ENCODE assay signal across 13 cellular contexts in the genomic region with DNA sequence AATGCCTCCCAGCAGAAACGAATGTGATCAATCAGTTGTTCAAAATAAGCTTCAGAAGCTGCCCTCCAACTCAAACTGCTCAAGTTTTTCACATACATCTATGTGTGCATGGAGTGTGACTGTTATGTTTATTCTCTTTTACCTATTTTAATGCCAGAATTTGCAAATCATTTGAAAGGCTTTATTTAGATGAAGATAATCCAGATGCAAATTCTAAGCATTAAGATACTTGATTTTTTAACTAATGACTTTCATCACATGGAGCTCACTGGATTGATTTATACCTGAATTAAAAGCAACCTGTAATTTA.
DNase-seq lines count a peak whose midpoint lies in the region; ATAC-seq and TF ChIP-seq lines count a peak whose summit lies in the region.
"Had no signal": no experiment of that assay in that cellular context is flagged by ENCODE, and none has a peak within 500 bp of the region (broad histone marks: within the 10 kb centered on the region; RNA-seq: fewer than 3 reads in every experiment).

No MANE protein-coding gene starts in this region.

- DNase-seq in Calu3 (no peak), OCI-LY7 (ENCODE audit: low spot score) (no peak), Right ventricle myocardium inferior (ENCODE audit: missing footprints) (no peak)
- no peak for DNase-seq in stimulated activated naive B cell treated with anti-CD40 and anti-IgM and Interleukin-4, amounts not matched to agents 10 μg/mL and 1 μg/mL and 100 μg/mL, for 72 hours
- DNase-seq in activated naive CD4-positive, alpha-beta T cell treated with Interleukin-2 at 50 U/mL for 16 hours, result no peak
- DNase-seq: CD8-positive, alpha-beta T cell; DMS79; H9; NCI-H187; NCI-H524 treated with DMSO at 0.1 percent for 48 hours had no signal

- H3K27me3 ChIP-seq in neural cell (ENCODE audit: insufficient read depth, low read depth, low read length), result no peaks in the 10 kb centered on the region

- TF ChIP-seq CTCF in Calu3 (IDR thresholded peaks at IDR 0.05; ENCODE audit: unreplicated experiment) (peak; percentile 7), OCI-LY7 (conservative IDR thresholded peaks at IDR 0.05; ENCODE audit: low read length) (peak; percentile 48; the same call in 1 of the 2 replicates), neural cell (IDR thresholded peaks at IDR 0.05; ENCODE audit: poor library complexity, severe bottlenecking) (peak; percentile 11)

- H3K36me3 ChIP-seq in OCI-LY7 (ENCODE audit: insufficient read depth, low read length) (no peaks in the 10 kb centered on the region), neural cell (ENCODE audit: insufficient read depth, low read length) (no peaks in the 10 kb centered on the region)

- peaks cover 2% of the 10 kb centered on the region for H3K9me3 Mint-ChIP-seq in Calu3 (ENCODE audit: low read depth, unreplicated experiment)
- no peaks in the 10 kb centered on the region for H3K9me3 Mint-ChIP-seq in stimulated activated naive B cell treated with anti-CD40 and anti-IgM and Interleukin-4, amounts not matched to agents 10 μg/mL and 1 μg/mL and 100 μg/mL, for 72 hours
- H3K9me3 Mint-ChIP-seq: CD8-positive, alpha-beta T cell; H9 had no signal

- H3K79me2 ChIP-seq in OCI-LY7 (ENCODE audit: insufficient read depth, low read depth, low read length) (no peaks in the 10 kb centered on the region), neural cell (replicated peaks; ENCODE audit: insufficient read depth, low read length) (no peaks in the 10 kb centered on the region)

- TF ChIP-seq EP300 in neural cell (conservative IDR thresholded peaks at IDR 0.05; ENCODE audit: poor library complexity, severe bottlenecking), result no peak

- H3K9me3 ChIP-seq in OCI-LY7 (ENCODE audit: low read length) (no peaks in the 10 kb centered on the region), neural cell (ENCODE audit: low read length) (no peaks in the 10 kb centered on the region)

- no peaks in the 10 kb centered on the region for H4K20me1 ChIP-seq in OCI-LY7 (ENCODE audit: insufficient read depth, low read length)
- no peaks in the 10 kb centered on the region for H4K20me1 ChIP-seq in neural cell (ENCODE audit: insufficient read depth)

- H3K9me2 ChIP-seq in OCI-LY7 (ENCODE audit: insufficient read depth, low read length) (no peaks in the 10 kb centered on the region), neural cell (ENCODE audit: insufficient read depth, low read length) (no peaks in the 10 kb centered on the region)

- H3K4me1 Mint-ChIP-seq in Calu3 (ENCODE audit: low read depth, unreplicated experiment), result no peaks in the 10 kb centered on the region
- H3K4me1 Mint-ChIP-seq in stimulated activated naive B cell treated with anti-CD40 and anti-IgM and Interleukin-4, amounts not matched to agents 10 μg/mL and 1 μg/mL and 100 μg/mL, for 72 hours, result peaks cover 0 to 2% of the 10 kb centered on the region in 2 donors

- H2AFZ ChIP-seq in OCI-LY7 (ENCODE audit: low read length), result no peak overlapping the region
- no peak overlapping the region for H2AFZ ChIP-seq in neural cell (ENCODE audit: low read depth, low read length)

- H3K27ac ChIP-seq in OCI-LY7 (ENCODE audit: low read depth, low read length, poor library complexity, severe bottlenecking) (no peak overlapping the region), neural cell (ENCODE audit: low read length) (no peak overlapping the region)

- H3K27me3 Mint-ChIP-seq in Calu3 (ENCODE audit: unreplicated experiment), result peaks cover 16% of the 10 kb centered on the region
- H3K27me3 Mint-ChIP-seq in stimulated activated naive B cell treated with anti-CD40 and anti-IgM and Interleukin-4, amounts not matched to agents 10 μg/mL and 1 μg/mL and 100 μg/mL, for 72 hours, result peaks cover 20 to 40% of the 10 kb centered on the region in 2 donors

- H3F3A ChIP-seq in neural cell (ENCODE audit: insufficient read depth, low read length, poor library complexity, severe bottlenecking), result no peaks in the 10 kb centered on the region

- ATAC-seq in HG02884 (IDR thresholded peaks at IDR 0.05; ENCODE audit: unreplicated experiment), result peak; percentile 13
- ATAC-seq in HG02623 (IDR thresholded peaks at IDR 0.05; ENCODE audit: unreplicated experiment), result no peak
- no peak for ATAC-seq in Right ventricle myocardium inferior
- no peak for ATAC-seq in stimulated activated naive B cell treated with anti-CD40 and anti-IgM and Interleukin-4, amounts not matched to agents 10 μg/mL and 1 μg/mL and 100 μg/mL, for 72 hours (replicated peaks)
- ATAC-seq: CD8-positive, alpha-beta T cell had no signal

- CTCF ChIA-PET in Calu3 (lab: Charles Lee), result interaction anchor here (1.1 to 1.3 kb wide), 2 partner anchors 21 to 435 kb away, joined by 5 to 6 read pairs; no protein-coding TSS in a partner anchor
- CTCF ChIA-PET in OCI-LY7 (lab: Charles Lee; ENCODE audit: unreplicated experiment), result no interaction called here

- H3K4me1 ChIP-seq in OCI-LY7 (ENCODE audit: insufficient read depth, low read length, poor library complexity, severe bottlenecking), result no peaks in the 10 kb centered on the region

- no peak overlapping the region for H3K4me3 ChIP-seq in OCI-LY7 (ENCODE audit: low read depth, low read length, poor library complexity, severe bottlenecking)
- H3K4me3 ChIP-seq in neural cell (ENCODE audit: low read length), result no peak overlapping the region

- BruUV-seq in Calu3 (replicated peaks; lab: Mats Ljungman, UMichigan) (no TSS peak), OCI-LY7 (replicated peaks; lab: Mats Ljungman, UMichigan) (no TSS peak)

- no peak overlapping the region for H3K4me2 ChIP-seq in OCI-LY7 (ENCODE audit: low read length)
- H3K4me2 ChIP-seq in neural cell (ENCODE audit: low read length), result no peak overlapping the region

- no peaks in the 10 kb centered on the region for H3K36me3 Mint-ChIP-seq in Calu3 (ENCODE audit: insufficient read depth, unreplicated experiment)
- no peaks in the 10 kb centered on the region for H3K36me3 Mint-ChIP-seq in stimulated activated naive B cell treated with anti-CD40 and anti-IgM and Interleukin-4, amounts not matched to agents 10 μg/mL and 1 μg/mL and 100 μg/mL, for 72 hours
- H3K36me3 Mint-ChIP-seq: CD8-positive, alpha-beta T cell had no signal

- H3K9ac ChIP-seq in neural cell (ENCODE audit: low read length), result no peak overlapping the region

- H3K27ac Mint-ChIP-seq in Calu3 (ENCODE audit: unreplicated experiment), result no peak overlapping the region
- H3K27ac Mint-ChIP-seq in stimulated activated naive B cell treated with anti-CD40 and anti-IgM and Interleukin-4, amounts not matched to agents 10 μg/mL and 1 μg/mL and 100 μg/mL, for 72 hours, result no peak overlapping the region
- H3K27ac Mint-ChIP-seq: CD8-positive, alpha-beta T cell had no signal

- no peak overlapping the region for H3K4me3 Mint-ChIP-seq in Calu3 (ENCODE audit: low read depth, unreplicated experiment)
- no peak overlapping the region for H3K4me3 Mint-ChIP-seq in stimulated activated naive B cell treated with anti-CD40 and anti-IgM and Interleukin-4, amounts not matched to agents 10 μg/mL and 1 μg/mL and 100 μg/mL, for 72 hours
- H3K4me3 Mint-ChIP-seq: CD8-positive, alpha-beta T cell; H9 had no signal

- no peak for TF ChIP-seq RAD21 in neural cell (conservative IDR thresholded peaks at IDR 0.05)

- POLR2A ChIA-PET in OCI-LY7 (lab: Charles Lee), result interaction anchor here (1.3 kb wide), 1 partner anchor 12 kb away, joined by 3 read pairs; no protein-coding TSS in a partner anchor

- intact Hi-C loops in Calu3 (cut with micrococcal nuclease; ENCODE audit: unreplicated experiment) (loop anchor here (10.0 kb wide), 1 partner anchor 1820 kb away; no protein-coding TSS in a partner anchor), OCI-LY7 (cut with micrococcal nuclease; ENCODE audit: unreplicated experiment) (no loop called here), Right ventricle myocardium inferior (cut with DNase I) (no loop called here)

TF ChIP-seq in neural cell, 6 proteins besides CTCF, POLR2A, EP300 and RAD21:
- TF ChIP-seq, protein P1, sequence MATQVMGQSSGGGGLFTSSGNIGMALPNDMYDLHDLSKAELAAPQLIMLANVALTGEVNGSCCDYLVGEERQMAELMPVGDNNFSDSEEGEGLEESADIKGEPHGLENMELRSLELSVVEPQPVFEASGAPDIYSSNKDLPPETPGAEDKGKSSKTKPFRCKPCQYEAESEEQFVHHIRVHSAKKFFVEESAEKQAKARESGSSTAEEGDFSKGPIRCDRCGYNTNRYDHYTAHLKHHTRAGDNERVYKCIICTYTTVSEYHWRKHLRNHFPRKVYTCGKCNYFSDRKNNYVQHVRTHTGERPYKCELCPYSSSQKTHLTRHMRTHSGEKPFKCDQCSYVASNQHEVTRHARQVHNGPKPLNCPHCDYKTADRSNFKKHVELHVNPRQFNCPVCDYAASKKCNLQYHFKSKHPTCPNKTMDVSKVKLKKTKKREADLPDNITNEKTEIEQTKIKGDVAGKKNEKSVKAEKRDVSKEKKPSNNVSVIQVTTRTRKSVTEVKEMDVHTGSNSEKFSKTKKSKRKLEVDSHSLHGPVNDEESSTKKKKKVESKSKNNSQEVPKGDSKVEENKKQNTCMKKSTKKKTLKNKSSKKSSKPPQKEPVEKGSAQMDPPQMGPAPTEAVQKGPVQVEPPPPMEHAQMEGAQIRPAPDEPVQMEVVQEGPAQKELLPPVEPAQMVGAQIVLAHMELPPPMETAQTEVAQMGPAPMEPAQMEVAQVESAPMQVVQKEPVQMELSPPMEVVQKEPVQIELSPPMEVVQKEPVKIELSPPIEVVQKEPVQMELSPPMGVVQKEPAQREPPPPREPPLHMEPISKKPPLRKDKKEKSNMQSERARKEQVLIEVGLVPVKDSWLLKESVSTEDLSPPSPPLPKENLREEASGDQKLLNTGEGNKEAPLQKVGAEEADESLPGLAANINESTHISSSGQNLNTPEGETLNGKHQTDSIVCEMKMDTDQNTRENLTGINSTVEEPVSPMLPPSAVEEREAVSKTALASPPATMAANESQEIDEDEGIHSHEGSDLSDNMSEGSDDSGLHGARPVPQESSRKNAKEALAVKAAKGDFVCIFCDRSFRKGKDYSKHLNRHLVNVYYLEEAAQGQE (IDR thresholded peaks at IDR 0.05; ENCODE audit: borderline replicate concordance), result no peak
- peak; percentile 56 for TF ChIP-seq SMC3 (conservative IDR thresholded peaks at IDR 0.05; ENCODE audit: poor library complexity)
TF ChIP-seq in neural cell: peak in this region for 1.
